Comparison of ENCODE assay signal across 8 cellular contexts in genomic region chr7:30164567-30164966, GRCh38. TPM values are rescaled to one million over a fixed set of nuclear protein-coding genes. Genes with fewer than 3 reads are reported as not detected.
DNase-seq lines count a peak whose midpoint lies in the region; ATAC-seq and TF ChIP-seq lines count a peak whose summit lies in the region.

No MANE protein-coding gene starts in this region.

- no peaks in the 10 kb centered on the region for H3K9me3 ChIP-seq in T-helper 17 cell (ENCODE audit: control insufficient read depth, low read length, poor library complexity, severe bottlenecking)

- DNase-seq in AG09309 (ENCODE audit: low read depth) (no peak), NCI-H1417 treated with DMSO at 0.1 percent for 48 hours (lab: John Stamatoyannopoulos, UW) (peak; percentile 37), T-helper 17 cell (no peak), fibroblast of peridontal ligament (ENCODE audit: extremely low read depth) (peak; percentile 82), osteocyte (ENCODE audit: extremely low spot score, unreplicated experiment) (no peak)
- DNase-seq in activated naive CD4-positive, alpha-beta T cell (lab: John Stamatoyannopoulos, UW) = no peak

- H3K27me3 Mint-ChIP-seq in T-helper 17 cell (peaks cover 8% of the 10 kb centered on the region), osteocyte (ENCODE audit: unreplicated experiment) (no peaks in the 10 kb centered on the region)

- TF ChIP-seq CTCF in AG09309 (IDR thresholded peaks at IDR 0.05; ENCODE audit: control insufficient read depth, insufficient read depth, low read depth, low read length, missing control alignments) (peak; percentile 53), osteocyte (IDR thresholded peaks at IDR 0.05) (peak; percentile 67)

- H3K4me3 ChIP-seq in AG09309 (ENCODE audit: control insufficient read depth, low read depth, low read length) = no peak overlapping the region

- H3K4me1 Mint-ChIP-seq in T-helper 17 cell (peaks cover 22% of the 10 kb centered on the region), osteocyte (ENCODE audit: unreplicated experiment) (peaks cover 47% of the 10 kb centered on the region)

- H3K36me3 Mint-ChIP-seq in T-helper 17 cell (ENCODE audit: low read depth) (peaks cover 7% of the 10 kb centered on the region), osteocyte (ENCODE audit: unreplicated experiment) (peaks cover 3% of the 10 kb centered on the region)

- peak overlapping the region; percentile 57 for H3K27ac Mint-ChIP-seq in T-helper 17 cell
- peak overlapping the region; percentile 43 for H3K27ac Mint-ChIP-seq in osteocyte (ENCODE audit: unreplicated experiment)

- peak; percentile 35 for ATAC-seq in GM18868 (IDR thresholded peaks at IDR 0.05; ENCODE audit: unreplicated experiment)
- ATAC-seq in T-helper 17 cell = no peak
- no peak for ATAC-seq in HG03565 (IDR thresholded peaks at IDR 0.05; ENCODE audit: unreplicated experiment)

- H3K4me3 Mint-ChIP-seq in T-helper 17 cell (no peak overlapping the region), osteocyte (ENCODE audit: unreplicated experiment) (no peak overlapping the region)

- H3K9me3 Mint-ChIP-seq in osteocyte (ENCODE audit: unreplicated experiment) = no peaks in the 10 kb centered on the region

RNA-seq across cellular contexts. Expression of gene MTURN, which starts 29.8 kb away (rescaled TPM):
- total RNA-seq in T-helper 17 cell = 10 to 100 TPM; 25.1 to 91.0 TPM
- 19.0 and 19.3 TPM in 2 replicates for total RNA-seq in osteocyte

Comparison
In these comparisons a context has a peak if more than half of its experiments do, and no peak if none do; other contexts are left out.
1. DNase-seq: peak in NCI-H1417 treated with DMSO at 0.1 percent for 48 hours (single experiment) and fibroblast of peridontal ligament (single experiment); none in AG09309 (single experiment), T-helper 17 cell (0 of 3), osteocyte (single experiment) and activated naive CD4-positive, alpha-beta T cell (0 of 4).